ENCODE assay signal across 9 cellular contexts in the genomic region with DNA sequence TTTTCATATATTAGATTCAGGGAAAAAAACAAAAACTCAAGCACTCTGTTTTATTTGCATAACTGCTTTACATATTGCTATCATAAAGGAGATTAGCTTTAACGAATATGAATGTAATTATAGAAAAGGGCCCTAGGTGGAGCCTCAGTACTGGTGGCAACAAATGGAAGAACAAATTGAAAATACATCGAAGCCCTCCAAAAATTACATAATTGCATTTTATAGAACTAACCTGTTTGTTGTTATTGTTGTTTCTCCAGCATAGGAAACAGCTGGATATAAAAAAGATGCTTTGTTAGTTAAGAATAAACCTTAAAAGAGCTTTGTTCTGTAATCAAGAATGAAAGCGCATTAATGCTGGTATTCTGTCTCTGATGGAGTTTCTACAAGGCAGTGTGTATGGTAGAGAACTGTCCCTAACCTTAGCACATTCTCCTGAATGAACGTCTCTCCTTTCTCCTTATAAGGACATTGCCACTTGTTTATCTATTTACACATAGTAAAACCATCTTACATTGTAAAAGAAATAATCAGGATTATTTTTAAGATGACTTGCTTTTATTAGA. TPM values are rescaled to one million over a fixed set of nuclear protein-coding genes. Genes with fewer than 3 reads are reported as not detected.
DNase-seq lines count a peak whose midpoint lies in the region; ATAC-seq, FAIRE-seq and TF ChIP-seq lines count a peak whose summit lies in the region.
"Had no signal": no experiment of that assay in that cellular context is flagged by ENCODE, and none has a peak within 500 bp of the region (broad histone marks: within the 10 kb centered on the region; RNA-seq: fewer than 3 reads in every experiment).

No MANE protein-coding gene starts in this region.

- no peak for DNase-seq in D721Med (ENCODE audit: insufficient read length, low spot score)
- DNase-seq in NOMO-1 (lab: John Stamatoyannopoulos, UW; ENCODE audit: unreplicated experiment in 2 of 2): peak; percentile 22 to 48
- peak; percentile 45 for DNase-seq in dedifferentiated amniotic fluid mesenchymal stem cell (ENCODE audit: extremely low spot score)
- DNase-seq in midbrain (lab: John Stamatoyannopoulos, UW): peak; percentile 38
- DNase-seq in kidney tubule cell (ENCODE audit: low spot score): no peak
- DNase-seq in HT-29 (ENCODE audit: low spot score): no peak
- DNase-seq: activated B cell treated with CpG ODN at 0.5 μM for 24 hours had no signal

- ATAC-seq in GM19438 (IDR thresholded peaks at IDR 0.05; ENCODE audit: low read depth, unreplicated experiment) (peak; percentile 78), HG03521 (IDR thresholded peaks at IDR 0.05; ENCODE audit: unreplicated experiment) (peak; percentile 95)

- peak; percentile 74 for FAIRE-seq in D721Med (lab: Jason Lieb, UNC)

- peak; percentile 51 for TF ChIP-seq CTCF in D721Med (IDR thresholded peaks at IDR 0.05; ENCODE audit: insufficient read depth, missing control alignments)

RNA-seq across cellular contexts. Expression of a gene that starts 33.7 kb away (rescaled TPM):
- total RNA-seq in HT-29 (2014; rRNA removed; shearing (Covaris generic)): 0.29 and 0.36 TPM in 2 replicates

Comparison
In these comparisons a context has a peak if more than half of its experiments do, and no peak if none do; other contexts are left out.
1. DNase-seq: peak in NOMO-1 (2 of 2), dedifferentiated amniotic fluid mesenchymal stem cell (single experiment) and midbrain (single experiment); none in D721Med (single experiment), kidney tubule cell (single experiment) and HT-29 (single experiment).